Comparison of ENCODE assay signal across 19 cellular contexts in genomic region chr12:22256076-22256475, GRCh38.
DNase-seq lines count a peak whose midpoint lies in the region; ATAC-seq and TF ChIP-seq lines count a peak whose summit lies in the region.
"Had no signal": no experiment of that assay in that cellular context is flagged by ENCODE, and none has a peak within 500 bp of the region (broad histone marks: within the 10 kb centered on the region; RNA-seq: fewer than 3 reads in every experiment).

No MANE protein-coding gene starts in this region.

- H3K23ac ChIP-seq in IMR-90 (ENCODE audit: low read depth, low read length) = no peak overlapping the region

- no peaks in the 10 kb centered on the region; the same call in 1 of the 2 replicates for H3K4me1 ChIP-seq in IMR-90 (ENCODE audit: control insufficient read depth, insufficient read depth, low read length)
- H3K4me1 ChIP-seq in left lung = no peaks in the 10 kb centered on the region
- H3K4me1 ChIP-seq in sigmoid colon = peaks cover 0 to 26% (median 23%) of the 10 kb centered on the region in 4 donors
- peaks cover 6% of the 10 kb centered on the region for H3K4me1 ChIP-seq in CD4-positive, alpha-beta memory T cell (ENCODE audit: insufficient read depth, low read length)
- H3K4me1 ChIP-seq: ascending aorta had no signal

- no peak overlapping the region for H2BK120ac ChIP-seq in IMR-90 (ENCODE audit: low read depth, low read length)

- H3K4me3 Mint-ChIP-seq in activated T-cell treated with anti-CD3 and anti-CD28 coated beads, Interleukin-2, amount 50 U/mL, for 24 hours = no peak overlapping the region
- H3K4me3 Mint-ChIP-seq in CD4-positive, alpha-beta memory T cell = no peak overlapping the region
- H3K4me3 Mint-ChIP-seq: activated CD4-positive, alpha-beta T cell treated with anti-CD3 and anti-CD28 coated beads, Interleukin-2, amount 10 ng/mL, durations not matched to agents 7 days and 5 days; CD8-positive, alpha-beta T cell; dendritic cell treated with granulocyte-macrophage colony-stimulating factor and Interleukin-4, amounts not matched to agents 40 ng/mL and 50 ng/mL, for 4 days; natural killer cell treated with Interleukin-12 subunit alpha and Interleukin-12 subunit beta and Interleukin-15 and Interleukin-18, amount 100 ng/mL, for 72 hours; stimulated activated naive B cell treated with anti-CD40 and anti-IgM and Interleukin-4, amounts not matched to agents 10 μg/mL and 1 μg/mL and 100 μg/mL, for 72 hours had no signal

- H2BK5ac ChIP-seq in IMR-90 (ENCODE audit: low read depth, low read length, poor library complexity, severe bottlenecking) = no peak overlapping the region

- no peaks in the 10 kb centered on the region for H3K79me1 ChIP-seq in IMR-90 (ENCODE audit: low read depth in 1 of 2, low read length in 2 of 2)

- POLR2A ChIA-PET in IMR-90 (lab: Charles Lee; ENCODE audit: unreplicated experiment) = interaction anchor here (1.2 kb wide), 1 partner anchor 61 kb away, joined by 6 read pairs; no protein-coding TSS in a partner anchor
- POLR2A ChIA-PET in CD4-positive, alpha-beta memory T cell (lab: Charles Lee; ENCODE audit: partially characterized antibody) = interaction anchor here (0.7 kb wide), 1 partner anchor 77 kb away, joined by 3 read pairs; no protein-coding TSS in a partner anchor

- CTCF ChIA-PET in IMR-90 (lab: Yijun Ruan, JAX) = interaction anchor here (1.5 kb wide), 1 partner anchor 30 kb away, joined by 3 read pairs; no protein-coding TSS in a partner anchor
- CTCF ChIA-PET in CD4-positive, alpha-beta memory T cell (lab: Charles Lee; ENCODE audit: partially characterized antibody) = interaction anchor here (1.7 kb wide), 1 partner anchor 13 kb away, joined by 4 read pairs; no protein-coding TSS in a partner anchor

- H2AK5ac ChIP-seq in IMR-90 (ENCODE audit: low read depth, low read length) = no peak overlapping the region

- no peak overlapping the region for H3K14ac ChIP-seq in IMR-90 (replicated peaks; ENCODE audit: low read depth, low read length)

- no peaks in the 10 kb centered on the region for H3K36me3 Mint-ChIP-seq in activated T-cell treated with anti-CD3 and anti-CD28 coated beads, Interleukin-2, amount 50 U/mL, for 24 hours (ENCODE audit: low read depth)
- H3K36me3 Mint-ChIP-seq in CD4-positive, alpha-beta memory T cell = peaks cover 8 to 11% of the 10 kb centered on the region in 2 donors
- H3K36me3 Mint-ChIP-seq: CD8-positive, alpha-beta T cell; natural killer cell treated with Interleukin-12 subunit alpha and Interleukin-12 subunit beta and Interleukin-15 and Interleukin-18, amount 100 ng/mL, for 72 hours; stimulated activated naive B cell treated with anti-CD40 and anti-IgM and Interleukin-4, amounts not matched to agents 10 μg/mL and 1 μg/mL and 100 μg/mL, for 72 hours had no signal

- no peaks in the 10 kb centered on the region for H3K36me3 ChIP-seq in IMR-90 (ENCODE audit: control insufficient read depth, insufficient read depth, low read length)
- H3K36me3 ChIP-seq in left lung = no peaks in the 10 kb centered on the region
- no peaks in the 10 kb centered on the region for H3K36me3 ChIP-seq in sigmoid colon
- no peaks in the 10 kb centered on the region for H3K36me3 ChIP-seq in CD4-positive, alpha-beta memory T cell (ENCODE audit: insufficient read depth, low read length)
- H3K36me3 ChIP-seq: ascending aorta, upper lobe of left lung had no signal

- H3K4me1 Mint-ChIP-seq in activated T-cell treated with anti-CD3 and anti-CD28 coated beads, Interleukin-2, amount 50 U/mL, for 24 hours (ENCODE audit: low read depth) = peaks cover 1% of the 10 kb centered on the region
- H3K4me1 Mint-ChIP-seq in CD4-positive, alpha-beta memory T cell = peaks cover 8 to 26% (median 13%) of the 10 kb centered on the region in 4 donors
- H3K4me1 Mint-ChIP-seq: stimulated activated naive B cell treated with anti-CD40 and anti-IgM and Interleukin-4, amounts not matched to agents 10 μg/mL and 1 μg/mL and 100 μg/mL, for 72 hours had no signal

- ATAC-seq in IMR-90 (ENCODE audit: low read depth) = peak; percentile 21
- ATAC-seq in left lung = peak; percentile 80
- ATAC-seq: CD8-positive, alpha-beta T cell; natural killer cell treated with Interleukin-12 subunit alpha and Interleukin-12 subunit beta and Interleukin-15 and Interleukin-18, amount 100 ng/mL, for 72 hours; stimulated activated naive B cell treated with anti-CD40 and anti-IgM and Interleukin-4, amounts not matched to agents 10 μg/mL and 1 μg/mL and 100 μg/mL, for 72 hours had no signal

- intact Hi-C loops in IMR-90 (cut with micrococcal nuclease) = no loop called here
- intact Hi-C loops in left lung (cut with DNase I) = no loop called here
- intact Hi-C loops in sigmoid colon (cut with DNase I) = loop anchor here (5.0 kb wide), 1 partner anchor 76 kb away; the partner anchor contains the start of gene ST8SIA1
- intact Hi-C loops in CD4-positive, alpha-beta memory T cell (cut with micrococcal nuclease) = no loop called here

- H3K27ac ChIP-seq in IMR-90 (ENCODE audit: insufficient read depth, low read length) = peak overlapping the region; percentile 35; the same call in 1 of the 2 replicates
- peak overlapping the region; percentile 70 for H3K27ac ChIP-seq in caudate nucleus (ENCODE audit: low read depth, low read length)
- H3K27ac ChIP-seq in left lung = peak overlapping the region; percentile 6 to 10
- H3K27ac ChIP-seq in sigmoid colon = peak overlapping the region; percentile 53 to 77 (median 72)
- H3K27ac ChIP-seq in CD4-positive, alpha-beta memory T cell (ENCODE audit: low read depth, low read length) = no peak overlapping the region
- H3K27ac ChIP-seq: ascending aorta had no signal

- peak overlapping the region; percentile 33; the same call in 1 of the 2 replicates for H3K18ac ChIP-seq in IMR-90 (ENCODE audit: low read depth, low read length)

- no CpG with 5 or more reads among the region's 7 CpGs for WGBS in IMR-90 (ENCODE audit: extremely low coverage in 2 of 2, insufficient read length in 1 of 2), 2 experiments
- WGBS in sigmoid colon, 2 donors = 76 to 85% methylated on average over 7 of the region's 7 CpGs

- H2BK15ac ChIP-seq in IMR-90 (ENCODE audit: low read depth, low read length) = no peak overlapping the region

- peak in 2 of 4 donors; percentile 51 to 55 for TF ChIP-seq EP300 in sigmoid colon (IDR thresholded peaks at IDR 0.05)

- H4K91ac ChIP-seq in IMR-90 (ENCODE audit: insufficient read depth, low read depth, low read length) = no peak overlapping the region

- H3K4me3 ChIP-seq in IMR-90 (ENCODE audit: insufficient read depth, low read depth, low read length) (no peak overlapping the region), left lung (no peak overlapping the region), sigmoid colon (peak overlapping the region in 2 of 4 donors; percentile 1 to 2)
- H3K4me3 ChIP-seq in CD4-positive, alpha-beta memory T cell (ENCODE audit: low read length in 2 of 2) = no peak overlapping the region
- H3K4me3 ChIP-seq: ascending aorta, upper lobe of left lung had no signal

- no peak overlapping the region for H3K56ac ChIP-seq in IMR-90 (ENCODE audit: extremely low read depth, insufficient read depth, low read length)

- H2BK20ac ChIP-seq in IMR-90 (ENCODE audit: low read depth, low read length) = no peak overlapping the region

- DNase-seq in IMR-90 (peak; percentile 28), caudate nucleus (lab: John Stamatoyannopoulos, UW) (peak in 1 of 61 donors; percentile 4), left lung (no peak), sigmoid colon (no peak), amygdala (lab: John Stamatoyannopoulos, UW) (no peak)
- no peak for DNase-seq in activated T-cell treated with anti-CD3 and anti-CD28 coated beads, Interleukin-2, amount 50 U/mL, for 24 hours
- no peak for DNase-seq in stimulated activated CD4-positive, alpha-beta T cell treated with anti-CD3 and anti-CD28 coated beads, Interleukin-12 subunit alpha, Interleukin-12 subunit beta, amount 100 ng/mL, for 4 hours
- no peak for DNase-seq in CD4-positive, alpha-beta memory T cell
- DNase-seq: activated CD4-positive, alpha-beta T cell treated with anti-CD3 and anti-CD28 coated beads, Interleukin-2, amount 10 ng/mL, durations not matched to agents 7 days and 5 days; activated naive CD4-positive, alpha-beta T cell treated with Interleukin-2 at 50 U/mL for 16 hours; CD8-positive, alpha-beta T cell; NCI-H187; NCI-H345; stimulated activated naive B cell treated with anti-CD40 and anti-IgM and Interleukin-4, amounts not matched to agents 10 μg/mL and 1 μg/mL and 100 μg/mL, for 72 hours; SW 1271; upper lobe of left lung had no signal

- peak overlapping the region; percentile 36 for H3K4me2 ChIP-seq in IMR-90 (ENCODE audit: low read depth, low read length)

- no peak for TF ChIP-seq RAD21 in IMR-90 (IDR thresholded peaks at IDR 0.05; ENCODE audit: low read length)

- TF ChIP-seq POLR2A in IMR-90 (IDR thresholded peaks at IDR 0.05; ENCODE audit: low read depth, low read length) = no peak
- no peak for TF ChIP-seq POLR2A in sigmoid colon (IDR thresholded peaks at IDR 0.05)

- no peak overlapping the region for H4K5ac ChIP-seq in IMR-90 (ENCODE audit: low read depth, low read length)

- H4K8ac ChIP-seq in IMR-90 (ENCODE audit: low read depth in 2 of 2, low read length in 2 of 2) = no peak overlapping the region

- dilution Hi-C loops in IMR-90 (cut with HindIII; ENCODE audit: low sequenced_read_pairs, unreplicated experiment) = no loop called here

- H3K27ac Mint-ChIP-seq in activated T-cell treated with anti-CD3 and anti-CD28 coated beads, Interleukin-2, amount 50 U/mL, for 24 hours = no peak overlapping the region
- no peak overlapping the region for H3K27ac Mint-ChIP-seq in CD4-positive, alpha-beta memory T cell
- H3K27ac Mint-ChIP-seq: activated CD4-positive, alpha-beta T cell treated with anti-CD3 and anti-CD28 coated beads, Interleukin-2, amount 10 ng/mL, durations not matched to agents 7 days and 5 days; CD8-positive, alpha-beta T cell; dendritic cell treated with granulocyte-macrophage colony-stimulating factor and Interleukin-4, amounts not matched to agents 40 ng/mL and 50 ng/mL, for 4 days; natural killer cell treated with Interleukin-12 subunit alpha and Interleukin-12 subunit beta and Interleukin-15 and Interleukin-18, amount 100 ng/mL, for 72 hours; stimulated activated naive B cell treated with anti-CD40 and anti-IgM and Interleukin-4, amounts not matched to agents 10 μg/mL and 1 μg/mL and 100 μg/mL, for 72 hours had no signal

- no peak for TF ChIP-seq CTCF in IMR-90 (conservative IDR thresholded peaks at IDR 0.05; ENCODE audit: low read depth, low read length)
- no peak for TF ChIP-seq CTCF in left lung (IDR thresholded peaks at IDR 0.05)
- TF ChIP-seq CTCF in sigmoid colon (IDR thresholded peaks at IDR 0.05) = no peak

- no peaks in the 10 kb centered on the region for H4K20me1 ChIP-seq in IMR-90 (ENCODE audit: insufficient read depth, low read length)

- no peaks in the 10 kb centered on the region for H3K9me3 ChIP-seq in IMR-90 (ENCODE audit: control insufficient read depth, insufficient read depth, low read length)
- no peaks in the 10 kb centered on the region for H3K9me3 ChIP-seq in left lung
- no peaks in the 10 kb centered on the region for H3K9me3 ChIP-seq in sigmoid colon
- H3K9me3 ChIP-seq in CD4-positive, alpha-beta memory T cell (ENCODE audit: control insufficient read depth in 1 of 2, low read length in 2 of 2) = no peaks in the 10 kb centered on the region
- H3K9me3 ChIP-seq: ascending aorta, upper lobe of left lung had no signal

- no peaks in the 10 kb centered on the region for H3K9me1 ChIP-seq in IMR-90 (ENCODE audit: insufficient read depth, low read length)

- H3K9ac ChIP-seq in IMR-90 (ENCODE audit: low read depth, low read length) = no peak overlapping the region

- H3K27me3 ChIP-seq in IMR-90 (ENCODE audit: control insufficient read depth, insufficient read depth, low read length) (peaks cover 6% of the 10 kb centered on the region), left lung (no peaks in the 10 kb centered on the region), sigmoid colon (no peaks in the 10 kb centered on the region)
- H3K27me3 ChIP-seq in CD4-positive, alpha-beta memory T cell (ENCODE audit: insufficient read depth, low read length) = no peaks in the 10 kb centered on the region
- H3K27me3 ChIP-seq: ascending aorta, upper lobe of left lung had no signal

- no peak overlapping the region for H2AK9ac ChIP-seq in IMR-90 (replicated peaks; ENCODE audit: low read depth, low read length, poor library complexity)

- H3K9me3 Mint-ChIP-seq in activated T-cell treated with anti-CD3 and anti-CD28 coated beads, Interleukin-2, amount 50 U/mL, for 24 hours = no peaks in the 10 kb centered on the region
- H3K9me3 Mint-ChIP-seq in CD4-positive, alpha-beta memory T cell = no peaks in the 10 kb centered on the region
- H3K9me3 Mint-ChIP-seq: activated CD4-positive, alpha-beta T cell treated with anti-CD3 and anti-CD28 coated beads, Interleukin-2, amount 10 ng/mL, durations not matched to agents 7 days and 5 days; CD8-positive, alpha-beta T cell; dendritic cell treated with granulocyte-macrophage colony-stimulating factor and Interleukin-4, amounts not matched to agents 40 ng/mL and 50 ng/mL, for 4 days; natural killer cell treated with Interleukin-12 subunit alpha and Interleukin-12 subunit beta and Interleukin-15 and Interleukin-18, amount 100 ng/mL, for 72 hours; stimulated activated naive B cell treated with anti-CD40 and anti-IgM and Interleukin-4, amounts not matched to agents 10 μg/mL and 1 μg/mL and 100 μg/mL, for 72 hours had no signal

- no TSS peak for BruUV-seq in IMR-90 (replicated peaks; lab: Mats Ljungman, UMichigan)

- no peaks in the 10 kb centered on the region for H3K27me3 Mint-ChIP-seq in activated T-cell treated with anti-CD3 and anti-CD28 coated beads, Interleukin-2, amount 50 U/mL, for 24 hours
- no peaks in the 10 kb centered on the region for H3K27me3 Mint-ChIP-seq in CD4-positive, alpha-beta memory T cell

- H2AFZ ChIP-seq in IMR-90 (replicated peaks; ENCODE audit: low read length, poor library complexity) = no peak overlapping the region

- in situ Hi-C loops in IMR-90 (cut with MboI; ENCODE audit: low sequenced_read_pairs) = no loop called here

- H3K4ac ChIP-seq in IMR-90 (ENCODE audit: low read depth, low read length) = no peak overlapping the region
